In genomic region chr1:4784761-4785160, GRCh38 we compare ENCODE assay signal across 18 cellular contexts.
DNase-seq lines count a peak whose midpoint lies in the region; ATAC-seq and TF ChIP-seq lines count a peak whose summit lies in the region.
"Had no signal": no experiment of that assay in that cellular context is flagged by ENCODE, and none has a peak within 500 bp of the region (broad histone marks: within the 10 kb centered on the region; RNA-seq: fewer than 3 reads in every experiment).

No MANE protein-coding gene starts in this region.

- no peak overlapping the region for H3K9ac ChIP-seq in PC-3 (ENCODE audit: low read length)

- no peaks in the 10 kb centered on the region for H4K20me1 ChIP-seq in PC-3 (ENCODE audit: low read length)

- H3K4me3 ChIP-seq in upper lobe of right lung (no peak overlapping the region), PC-3 (ENCODE audit: low read length) (no peak overlapping the region)
- H3K4me3 ChIP-seq: A549 had no signal

- BruUV-seq in PC-3 (replicated peaks; lab: Mats Ljungman, UMichigan), result no TSS peak

- no peaks in the 10 kb centered on the region for H3K79me2 ChIP-seq in PC-3 (ENCODE audit: low read length)

- ATAC-seq in upper lobe of right lung (no peak), PC-3 (no peak)
- ATAC-seq: A549, HCT116 had no signal

- H3K9me3 ChIP-seq in upper lobe of right lung (no peaks in the 10 kb centered on the region), PC-3 (ENCODE audit: low read length) (0 out of 2 replicates have a peak, but pooled peaks cover 6% of the 10 kb centered on the region)
- H3K9me3 ChIP-seq: A549 had no signal

- H3K4me1 ChIP-seq in upper lobe of right lung (no peaks in the 10 kb centered on the region), PC-3 (ENCODE audit: insufficient read depth, low read length) (no peaks in the 10 kb centered on the region)
- H3K4me1 ChIP-seq: A549 had no signal

- no peak overlapping the region for H3K27ac ChIP-seq in upper lobe of right lung
- no peak overlapping the region for H3K27ac ChIP-seq in PC-3 (ENCODE audit: low read length)
- H3K27ac ChIP-seq: 22Rv1, A549 had no signal

- H3F3A ChIP-seq in PC-3 (ENCODE audit: low read length, unreplicated experiment), result no peaks in the 10 kb centered on the region

- no peak overlapping the region for H2AFZ ChIP-seq in PC-3 (ENCODE audit: low read length)

- CTCF ChIA-PET in PC-3 (lab: Charles Lee), result no interaction called here

- TF ChIP-seq CTCF in upper lobe of right lung (IDR thresholded peaks at IDR 0.05) (no peak), PC-3 (conservative IDR thresholded peaks at IDR 0.05; ENCODE audit: low read depth, low read length) (no peak)

- H3K4me2 ChIP-seq in PC-3 (ENCODE audit: low read length), result no peak overlapping the region
- H3K4me2 ChIP-seq: A549 had no signal

- peak in 2 of 3 experiments; percentile 28 to 56 for DNase-seq in NCI-H1417 (lab: John Stamatoyannopoulos, UW)
- no peak for DNase-seq in NCI-H1417 treated with DMSO at 0.1 percent for 48 hours (lab: John Stamatoyannopoulos, UW)
- peak; percentile 57 for DNase-seq in NCI-H345 (lab: John Stamatoyannopoulos, UW)
- DNase-seq in mesenteric fat pad (ENCODE audit: low spot score), result peak; percentile 82
- peak; percentile 54 for DNase-seq in upper lobe of right lung
- DNase-seq in activated effector memory CD4-positive, alpha-beta T cell treated with anti-CD3 and anti-CD28 coated beads, Interleukin-2, amount 50 U/mL, for 16 hours, result no peak
- no peak for DNase-seq in PC-3
- DNase-seq: AML-193; Calu3; CD4-positive, alpha-beta memory T cell; DMS79 treated with DMSO at 0.1 percent for 48 hours; GF-D8; GOT3; H7; HFFc6 had no signal

- H3K27me3 ChIP-seq in upper lobe of right lung (no peaks in the 10 kb centered on the region), PC-3 (ENCODE audit: low read length) (peaks cover 42% of the 10 kb centered on the region)

- H3K36me3 ChIP-seq in upper lobe of right lung (no peaks in the 10 kb centered on the region), PC-3 (ENCODE audit: low read depth, low read length) (no peaks in the 10 kb centered on the region)

- intact Hi-C loops in upper lobe of right lung (cut with DNase I), result no loop called here
- intact Hi-C loops in PC-3 (cut with micrococcal nuclease), result no loop called here

- H3K9me2 ChIP-seq in PC-3 (replicated peaks; ENCODE audit: low read length), result no peaks in the 10 kb centered on the region

- POLR2A ChIA-PET in PC-3 (lab: Charles Lee; ENCODE audit: unreplicated experiment), result no interaction called here

Comparison
In these comparisons a context has a peak if more than half of its experiments do, and no peak if none do; other contexts are left out.
1. DNase-seq: peak in NCI-H1417 (2 of 3), NCI-H345 (single experiment), mesenteric fat pad (single experiment) and upper lobe of right lung (single experiment); none in NCI-H1417 treated with DMSO at 0.1 percent for 48 hours (single experiment), activated effector memory CD4-positive, alpha-beta T cell treated with anti-CD3 and anti-CD28 coated beads, Interleukin-2, amount 50 U/mL, for 16 hours (single experiment) and PC-3 (single experiment).